31 cellular contexts compared by ENCODE assay signal in genomic region chr17:52030096-52030495, GRCh38.
"Had no signal": no experiment of that assay in that cellular context is flagged by ENCODE, and none has a peak within 500 bp of the region (broad histone marks: within the 10 kb centered on the region; RNA-seq: fewer than 3 reads in every experiment).

No MANE protein-coding gene starts in this region.

- H3K36me3 ChIP-seq: adrenal gland, esophagus muscularis mucosa, gastrocnemius medialis, WERI-Rb-1 had no signal

- ATAC-seq: activated CD4-positive, CD25-positive, alpha-beta regulatory T cell treated with anti-CD3 and anti-CD28 coated beads, Interleukin-2, amount 50 U/mL, for 24 hours; activated CD8-positive, alpha-beta T cell treated with anti-CD3 and anti-CD28 coated beads for 36 hours; activated T-cell treated with anti-CD3 and anti-CD28 coated beads, Interleukin-2, amount 50 U/mL, for 4 hours; activated T-helper 17 cell treated with anti-CD3 and anti-CD28 coated beads, Interleukin-2, amount 50 U/mL, for 72 hours; body of pancreas; effector memory CD8-positive, alpha-beta T cell; foreskin keratinocyte; gastrocnemius medialis; T-helper 17 cell had no signal

- DNase-seq: activated B cell treated with CpG ODN at 0.5 μM for 24 hours; activated CD4-positive, alpha-beta T cell treated with anti-CD3 and anti-CD28 coated beads for 48 hours; activated CD4-positive, alpha-beta T cell treated with anti-CD3 and anti-CD28 coated beads, Interleukin-2, amount 50 U/mL, for 1 hour; activated CD4-positive, alpha-beta T cell treated with anti-CD3 and anti-CD28 coated beads, Interleukin-2, amount 50 U/mL, for 48 hours; activated CD8-positive, alpha-beta memory T cell treated with anti-CD3 and anti-CD28 coated beads for 24 hours; activated CD8-positive, alpha-beta T cell treated with anti-CD3 and anti-CD28 coated beads for 36 hours; activated effector memory CD4-positive, alpha-beta T cell treated with Interleukin-2 at 50 U/mL for 16 hours; activated gamma-delta T cell treated with Interleukin-2 at 50 U/mL for 16 hours; activated naive CD4-positive, alpha-beta T cell treated with anti-CD3 and anti-CD28 coated beads, Interleukin-2, amount 50 U/mL, for 16 hours; activated naive CD4-positive, alpha-beta T cell treated with Interleukin-2 at 50 U/mL for 16 hours; activated T-cell treated with anti-CD3 and anti-CD28 coated beads, Interleukin-2, amount 50 U/mL, for 4 hours; adrenal gland; amygdala; aorta; body of pancreas; caudate nucleus; cortex of kidney; dermis blood vessel endothelial cell; effector CD4-positive, alpha-beta T cell; effector memory CD8-positive, alpha-beta T cell; erythroblast; foreskin keratinocyte; gastrocnemius medialis; glutamatergic neuron; T-helper 1 cell; T-helper 17 cell; T1000; WERI-Rb-1 had no signal

- H3K27me3 ChIP-seq: adrenal gland, body of pancreas, esophagus muscularis mucosa, foreskin keratinocyte, gastrocnemius medialis had no signal

- H3K9me3 ChIP-seq: adrenal gland, body of pancreas, esophagus muscularis mucosa, gastrocnemius medialis had no signal

- H3K4me3 ChIP-seq: adrenal gland, body of pancreas, esophagus muscularis mucosa, gastrocnemius medialis had no signal

- H3K27ac ChIP-seq: adrenal gland, body of pancreas, esophagus muscularis mucosa, foreskin keratinocyte, gastrocnemius medialis, WERI-Rb-1 had no signal

- H3K4me1 ChIP-seq: adrenal gland, body of pancreas, gastrocnemius medialis had no signal
